In the genomic region with DNA sequence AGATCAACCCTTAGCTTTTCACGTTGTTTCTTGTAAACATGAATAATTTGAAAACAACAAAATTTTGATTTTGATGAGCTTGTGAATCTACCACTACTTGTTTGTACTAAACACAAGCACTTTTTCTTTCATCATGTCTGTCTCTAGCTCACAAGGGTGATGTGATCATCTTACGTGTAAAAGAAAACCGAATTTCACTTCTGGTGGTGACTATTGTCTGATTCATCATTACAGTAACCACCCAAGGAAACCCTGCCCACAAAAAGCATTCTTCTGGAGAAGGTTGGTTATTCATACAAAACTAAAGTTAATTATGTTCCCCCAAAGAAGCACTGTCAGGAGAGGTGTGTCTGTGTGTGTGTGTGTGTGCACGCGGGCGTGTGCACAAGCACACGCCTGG, we compare ENCODE assay signal across 17 cellular contexts.
A peak's percentile ranks its signal among the peaks of the same experiment; 100 is the strongest.
DNase-seq lines count a peak whose midpoint lies in the region; ATAC-seq and TF ChIP-seq lines count a peak whose summit lies in the region.
"Had no signal": no experiment of that assay in that cellular context is flagged by ENCODE, and none has a peak within 500 bp of the region (broad histone marks: within the 10 kb centered on the region; RNA-seq: fewer than 3 reads in every experiment).

No MANE protein-coding gene starts in this region.

- TF ChIP-seq CTCF in fibroblast of the aortic adventitia (IDR thresholded peaks at IDR 0.05; ENCODE audit: insufficient read depth, low read length) = no peak
- TF ChIP-seq CTCF in heart right ventricle (IDR thresholded peaks at IDR 0.05) = no peak
- no peak for TF ChIP-seq CTCF in A673 (conservative IDR thresholded peaks at IDR 0.05; ENCODE audit: low read depth, low read length)

- no peak overlapping the region for H3K4me3 ChIP-seq in fibroblast of the aortic adventitia (ENCODE audit: low read depth, low read length)
- no peak overlapping the region for H3K4me3 ChIP-seq in heart right ventricle
- no peak overlapping the region for H3K4me3 ChIP-seq in A673 (ENCODE audit: low read depth, low read length, poor library complexity, severe bottlenecking)
- H3K4me3 ChIP-seq: SJSA1 had no signal

- no peaks in the 10 kb centered on the region for H3K4me1 Mint-ChIP-seq in activated CD8-positive, alpha-beta memory T cell treated with anti-CD3 and anti-CD28 coated beads, Interleukin-2, amount 10 ng/mL, durations not matched to agents 7 days and 5 days

- POLR2A ChIA-PET in A673 (lab: Charles Lee; ENCODE audit: low non-redundant PET) = no interaction called here

- no peaks in the 10 kb centered on the region for H3K36me3 ChIP-seq in heart right ventricle
- H3K36me3 ChIP-seq in A673 (ENCODE audit: insufficient read depth, low read length, poor library complexity, severe bottlenecking) = no peaks in the 10 kb centered on the region
- H3K36me3 ChIP-seq: SJSA1 had no signal

- WGBS in heart right ventricle, 2 donors = 81 to 83% methylated on average over 7 of the region's 7 CpGs

- no peak overlapping the region for H3K4me3 Mint-ChIP-seq in activated CD8-positive, alpha-beta memory T cell treated with anti-CD3 and anti-CD28 coated beads, Interleukin-2, amount 10 ng/mL, durations not matched to agents 7 days and 5 days
- H3K4me3 Mint-ChIP-seq: CD4-positive, CD25-positive, alpha-beta regulatory T cell; stimulated activated naive CD8-positive, alpha-beta T cell treated with anti-CD3 and anti-CD28 coated beads, Interleukin-15, Interleukin-2, amounts not matched to agents 100 ng/mL and 50 ng/mL, for 24 hours had no signal

- intact Hi-C loops in heart right ventricle (cut with DNase I) = no loop called here
- intact Hi-C loops in A673 (cut with micrococcal nuclease; ENCODE audit: unreplicated experiment) = no loop called here

- H3K27me3 Mint-ChIP-seq in activated CD8-positive, alpha-beta memory T cell treated with anti-CD3 and anti-CD28 coated beads, Interleukin-2, amount 10 ng/mL, durations not matched to agents 7 days and 5 days = no peaks in the 10 kb centered on the region
- H3K27me3 Mint-ChIP-seq: CD4-positive, CD25-positive, alpha-beta regulatory T cell had no signal

- H3K27ac ChIP-seq in heart right ventricle = no peak overlapping the region
- H3K27ac ChIP-seq in A673 (ENCODE audit: low read depth, low read length, poor library complexity, severe bottlenecking) = no peak overlapping the region
- H3K27ac ChIP-seq: SJSA1, VCaP had no signal

- H3K4me1 ChIP-seq in heart right ventricle = peaks cover 0 to 4% (median 0%) of the 10 kb centered on the region in 9 donors
- H3K4me1 ChIP-seq in A673 (ENCODE audit: insufficient read depth, low read length, poor library complexity, severe bottlenecking) = no peaks in the 10 kb centered on the region

- CTCF ChIA-PET in activated CD8-positive, alpha-beta memory T cell treated with anti-CD3 and anti-CD28 coated beads, Interleukin-2, amount 10 ng/mL, durations not matched to agents 7 days and 5 days (lab: Charles Lee) = no interaction called here
- CTCF ChIA-PET in A673 (lab: Charles Lee) = no interaction called here

- no peak overlapping the region for H3K27ac Mint-ChIP-seq in activated CD8-positive, alpha-beta memory T cell treated with anti-CD3 and anti-CD28 coated beads, Interleukin-2, amount 10 ng/mL, durations not matched to agents 7 days and 5 days
- H3K27ac Mint-ChIP-seq: CD4-positive, CD25-positive, alpha-beta regulatory T cell had no signal

- H3K9me3 ChIP-seq in heart right ventricle (no peaks in the 10 kb centered on the region), A673 (ENCODE audit: low read depth, low read length, poor library complexity, severe bottlenecking) (no peaks in the 10 kb centered on the region)
- H3K9me3 ChIP-seq: SJSA1 had no signal

- no TSS peak for BruUV-seq in A673 (replicated peaks; lab: Mats Ljungman, UMichigan)

- no peak for ATAC-seq in activated CD8-positive, alpha-beta memory T cell treated with anti-CD3 and anti-CD28 coated beads, Interleukin-2, amount 10 ng/mL, durations not matched to agents 7 days and 5 days
- no peak for ATAC-seq in heart right ventricle

- DNase-seq in AG08395 (ENCODE audit: low spot score) (peak; percentile 88), GM04504 (ENCODE audit: low read depth) (peak; percentile 8), RKO (ENCODE audit: low spot score) (peak; percentile 58), fibroblast of the aortic adventitia (ENCODE audit: low read depth) (peak; percentile 79), NCI-H345 treated with DMSO at 0.1 percent for 48 hours (lab: John Stamatoyannopoulos, UW; ENCODE audit: unreplicated experiment) (no peak), heart right ventricle (no peak), A673 (ENCODE audit: low spot score) (no peak)
- DNase-seq in activated CD8-positive, alpha-beta memory T cell treated with anti-CD3 and anti-CD28 coated beads, Interleukin-2, amount 10 ng/mL, durations not matched to agents 7 days and 5 days = no peak
- DNase-seq: aorta; CD4-positive, CD25-positive, alpha-beta regulatory T cell; effector CD8-positive, alpha-beta T cell; GF-D8; left cardiac atrium; stimulated activated CD4-positive, alpha-beta T cell treated with anti-CD3 and anti-CD28 coated beads, Interleukin-4, amount 100 ng/mL, for 4 hours had no signal

- peaks cover 2% of the 10 kb centered on the region for H3K9me3 Mint-ChIP-seq in activated CD8-positive, alpha-beta memory T cell treated with anti-CD3 and anti-CD28 coated beads, Interleukin-2, amount 10 ng/mL, durations not matched to agents 7 days and 5 days (ENCODE audit: low read depth)

- no peaks in the 10 kb centered on the region for H3K36me3 Mint-ChIP-seq in activated CD8-positive, alpha-beta memory T cell treated with anti-CD3 and anti-CD28 coated beads, Interleukin-2, amount 10 ng/mL, durations not matched to agents 7 days and 5 days
- H3K36me3 Mint-ChIP-seq: CD4-positive, CD25-positive, alpha-beta regulatory T cell had no signal

- peaks cover 0 to 3% (median 0%) of the 10 kb centered on the region in 7 donors for H3K27me3 ChIP-seq in heart right ventricle
- H3K27me3 ChIP-seq in A673 (replicated peaks; ENCODE audit: insufficient read depth, low read depth, low read length, poor library complexity) = peaks cover 46% of the 10 kb centered on the region
- H3K27me3 ChIP-seq: SJSA1 had no signal

Comparison
In these comparisons a context has a peak if more than half of its experiments do, and no peak if none do; other contexts are left out.
1. DNase-seq: peak in AG08395 (single experiment), GM04504 (single experiment), RKO (single experiment) and fibroblast of the aortic adventitia (single experiment); none in activated CD8-positive, alpha-beta memory T cell treated with anti-CD3 and anti-CD28 coated beads, Interleukin-2, amount 10 ng/mL, durations not matched to agents 7 days and 5 days (single experiment), NCI-H345 treated with DMSO at 0.1 percent for 48 hours (single experiment), heart right ventricle (0 of 2) and A673 (single experiment).